In the genomic region with DNA sequence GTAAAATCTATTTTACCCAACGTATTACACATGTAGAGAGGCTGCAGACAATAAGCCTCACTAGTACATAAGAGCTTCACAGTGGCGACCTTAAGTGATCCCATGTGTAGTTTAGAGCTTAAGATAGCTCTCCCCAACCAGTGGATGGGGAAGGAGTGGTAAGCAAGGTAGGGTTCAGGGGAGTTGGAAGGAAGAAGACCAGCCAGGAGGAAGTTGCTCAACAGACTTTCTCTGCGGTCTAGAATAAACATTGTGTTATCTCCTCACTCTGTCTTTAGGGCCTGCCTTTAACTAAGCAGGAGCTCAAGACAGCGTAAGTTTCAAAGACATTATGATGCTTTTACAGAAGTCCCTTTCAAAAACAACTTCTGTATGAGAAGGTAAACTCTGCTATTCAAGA, we compare ENCODE assay signal across 14 cellular contexts. TPM values are rescaled to one million over a fixed set of nuclear protein-coding genes. Genes with fewer than 3 reads are reported as not detected.
DNase-seq lines count a peak whose midpoint lies in the region; ATAC-seq and TF ChIP-seq lines count a peak whose summit lies in the region.
"Had no signal": no experiment of that assay in that cellular context is flagged by ENCODE, and none has a peak within 500 bp of the region (broad histone marks: within the 10 kb centered on the region; RNA-seq: fewer than 3 reads in every experiment).

No MANE protein-coding gene starts in this region.

- H3K9me2 ChIP-seq in GM23248 (ENCODE audit: insufficient read depth) (no peaks in the 10 kb centered on the region), OCI-LY7 (ENCODE audit: insufficient read depth, low read length) (no peaks in the 10 kb centered on the region)

- H3K36me3 ChIP-seq in GM23248 (ENCODE audit: low read depth) (no peaks in the 10 kb centered on the region), OCI-LY7 (ENCODE audit: insufficient read depth, low read length) (no peaks in the 10 kb centered on the region), sigmoid colon (no peaks in the 10 kb centered on the region)

- H3F3A ChIP-seq in GM23248 (ENCODE audit: insufficient read depth), result peaks cover under 1% of the 10 kb centered on the region

- peaks cover 34% of the 10 kb centered on the region for H3K27me3 Mint-ChIP-seq in central memory CD8-positive, alpha-beta T cell
- H3K27me3 Mint-ChIP-seq in natural killer cell treated with Interleukin-12 subunit alpha and Interleukin-12 subunit beta and Interleukin-15 and Interleukin-18, amount 100 ng/mL, for 72 hours, result peaks cover 17 to 38% of the 10 kb centered on the region in 2 donors
- H3K27me3 Mint-ChIP-seq in glutamatergic neuron (ENCODE audit: unreplicated experiment), result no peaks in the 10 kb centered on the region

- intact Hi-C loops in OCI-LY7 (cut with micrococcal nuclease; ENCODE audit: unreplicated experiment) (loop anchor here (5.0 kb wide), 3 partner anchors 172 to 673 kb away; a partner anchor contains a TSS), sigmoid colon (cut with DNase I) (loop anchor here (5.0 kb wide), 1 partner anchor 472 kb away; no protein-coding TSS in a partner anchor)

- H3K4me2 ChIP-seq in GM23248 (ENCODE audit: unreplicated experiment) (no peak overlapping the region), OCI-LY7 (ENCODE audit: low read length) (no peak overlapping the region)

- no peaks in the 10 kb centered on the region for H3K36me3 Mint-ChIP-seq in central memory CD8-positive, alpha-beta T cell (ENCODE audit: insufficient read depth)
- H3K36me3 Mint-ChIP-seq in natural killer cell treated with Interleukin-12 subunit alpha and Interleukin-12 subunit beta and Interleukin-15 and Interleukin-18, amount 100 ng/mL, for 72 hours, result no peaks in the 10 kb centered on the region
- no peaks in the 10 kb centered on the region for H3K36me3 Mint-ChIP-seq in glutamatergic neuron (ENCODE audit: unreplicated experiment)

- no peak overlapping the region for H3K9ac ChIP-seq in GM23248

- CTCF ChIA-PET in OCI-LY7 (lab: Charles Lee; ENCODE audit: unreplicated experiment), result interaction anchor here (1.1 kb wide), 1 partner anchor 666 kb away, joined by 4 read pairs; no protein-coding TSS in a partner anchor

- H3K4me1 ChIP-seq in GM23248 (ENCODE audit: insufficient read depth) (peaks cover 2% of the 10 kb centered on the region), OCI-LY7 (ENCODE audit: insufficient read depth, low read length, poor library complexity, severe bottlenecking) (no peaks in the 10 kb centered on the region), sigmoid colon (peaks cover 0 to 9% (median 0%) of the 10 kb centered on the region in 4 donors)
- H3K4me1 ChIP-seq: psoas muscle had no signal

- H3K4me3 ChIP-seq in GM23248, result no peak overlapping the region
- H3K4me3 ChIP-seq in OCI-LY7 (ENCODE audit: low read depth, low read length, poor library complexity, severe bottlenecking), result no peak overlapping the region
- no peak overlapping the region for H3K4me3 ChIP-seq in sigmoid colon

- H3K9me3 ChIP-seq in GM23248 (ENCODE audit: low read depth), result no peaks in the 10 kb centered on the region
- H3K9me3 ChIP-seq in OCI-LY7 (ENCODE audit: low read length), result no peaks in the 10 kb centered on the region
- H3K9me3 ChIP-seq in sigmoid colon, result no peaks in the 10 kb centered on the region
- H3K9me3 ChIP-seq: psoas muscle had no signal

- H4K20me1 ChIP-seq in GM23248 (ENCODE audit: insufficient read depth), result no peaks in the 10 kb centered on the region
- no peaks in the 10 kb centered on the region for H4K20me1 ChIP-seq in OCI-LY7 (ENCODE audit: insufficient read depth, low read length)

- TF ChIP-seq EP300 in sigmoid colon (IDR thresholded peaks at IDR 0.05), result no peak

- no peak overlapping the region for H3K4me3 Mint-ChIP-seq in central memory CD8-positive, alpha-beta T cell
- peak overlapping the region; percentile 35 for H3K4me3 Mint-ChIP-seq in natural killer cell treated with Interleukin-12 subunit alpha and Interleukin-12 subunit beta and Interleukin-15 and Interleukin-18, amount 100 ng/mL, for 72 hours
- H3K4me3 Mint-ChIP-seq in glutamatergic neuron (ENCODE audit: unreplicated experiment), result no peak overlapping the region
- H3K4me3 Mint-ChIP-seq: stimulated activated naive CD8-positive, alpha-beta T cell treated with anti-CD3 and anti-CD28 coated beads, Interleukin-15, amount 100 ng/mL, for 72 hours had no signal

- 34 to 37% methylated on average over 4 of the region's 4 CpGs for WGBS in GM23248 (ENCODE audit: low coverage in 1 of 2, low lambda C conversion rate in 2 of 2, missing lambda C conversion rate in 2 of 2), 2 experiments
- WGBS in sigmoid colon, 2 donors, result 30 to 35% methylated on average over 4 of the region's 4 CpGs

- peaks cover 7% of the 10 kb centered on the region for H3K4me1 Mint-ChIP-seq in central memory CD8-positive, alpha-beta T cell
- H3K4me1 Mint-ChIP-seq in natural killer cell treated with Interleukin-12 subunit alpha and Interleukin-12 subunit beta and Interleukin-15 and Interleukin-18, amount 100 ng/mL, for 72 hours (ENCODE audit: low read depth in 2 of 2), result peaks cover 12 to 19% of the 10 kb centered on the region in 2 donors
- H3K4me1 Mint-ChIP-seq in glutamatergic neuron (ENCODE audit: low read depth, unreplicated experiment), result no peaks in the 10 kb centered on the region

- H3K27me3 ChIP-seq in GM23248 (replicated peaks; ENCODE audit: insufficient read depth) (no peaks in the 10 kb centered on the region), sigmoid colon (no peaks in the 10 kb centered on the region)

- POLR2A ChIA-PET in OCI-LY7 (lab: Charles Lee), result interaction anchor here (0.5 to 1.1 kb wide), 5 partner anchors 11 to 1420 kb away, joined by 3 read pairs; no protein-coding TSS in a partner anchor

- H3K9me3 Mint-ChIP-seq in central memory CD8-positive, alpha-beta T cell, result no peaks in the 10 kb centered on the region
- no peaks in the 10 kb centered on the region for H3K9me3 Mint-ChIP-seq in natural killer cell treated with Interleukin-12 subunit alpha and Interleukin-12 subunit beta and Interleukin-15 and Interleukin-18, amount 100 ng/mL, for 72 hours
- no peaks in the 10 kb centered on the region for H3K9me3 Mint-ChIP-seq in glutamatergic neuron (ENCODE audit: unreplicated experiment)
- H3K9me3 Mint-ChIP-seq: H9; stimulated activated naive CD8-positive, alpha-beta T cell treated with anti-CD3 and anti-CD28 coated beads, Interleukin-15, amount 100 ng/mL, for 72 hours had no signal

- H3K79me2 ChIP-seq in GM23248 (ENCODE audit: insufficient read depth), result no peaks in the 10 kb centered on the region
- no peaks in the 10 kb centered on the region for H3K79me2 ChIP-seq in OCI-LY7 (ENCODE audit: insufficient read depth, low read depth, low read length)

- BruUV-seq in OCI-LY7 (replicated peaks; lab: Mats Ljungman, UMichigan), result no TSS peak

- in situ Hi-C loops in GM23248 (cut with MboI), result loop anchor here (10.0 to 25.0 kb wide), 4 partner anchors 115 to 512 kb away; no protein-coding TSS in a partner anchor

- H2AFZ ChIP-seq in GM23248 (peak overlapping the region; percentile 80; the same call in 1 of the 2 replicates), OCI-LY7 (ENCODE audit: low read length) (peak overlapping the region; percentile 36; the same call in 1 of the 2 replicates)

- ATAC-seq in central memory CD8-positive, alpha-beta T cell (replicated peaks; ENCODE audit: extremely low read depth, poor library complexity, severe bottlenecking), result peak; percentile 35
- ATAC-seq in natural killer cell treated with Interleukin-12 subunit alpha and Interleukin-12 subunit beta and Interleukin-15 and Interleukin-18, amount 100 ng/mL, for 72 hours, result peak; percentile 53 to 76
- ATAC-seq in GM21423 (IDR thresholded peaks at IDR 0.05; ENCODE audit: unreplicated experiment), result no peak
- ATAC-seq in HG03280 (IDR thresholded peaks at IDR 0.05; ENCODE audit: unreplicated experiment), result no peak

- DNase-seq in GM23248 (no peak), OCI-LY7 (ENCODE audit: low spot score) (no peak), glutamatergic neuron (no peak), sigmoid colon (no peak)
- no peak for DNase-seq in central memory CD8-positive, alpha-beta T cell (ENCODE audit: low spot score in 2 of 2)
- no peak for DNase-seq in natural killer cell treated with Interleukin-12 subunit alpha and Interleukin-12 subunit beta and Interleukin-15 and Interleukin-18, amount 100 ng/mL, for 72 hours (ENCODE audit: low spot score)
- DNase-seq: psoas muscle had no signal

- no peak overlapping the region for H3K27ac Mint-ChIP-seq in central memory CD8-positive, alpha-beta T cell (ENCODE audit: low read depth)
- H3K27ac Mint-ChIP-seq in natural killer cell treated with Interleukin-12 subunit alpha and Interleukin-12 subunit beta and Interleukin-15 and Interleukin-18, amount 100 ng/mL, for 72 hours, result peak overlapping the region in 1 of 2 donors; percentile 56
- no peak overlapping the region for H3K27ac Mint-ChIP-seq in glutamatergic neuron (ENCODE audit: unreplicated experiment)
- H3K27ac Mint-ChIP-seq: H9; stimulated activated naive CD8-positive, alpha-beta T cell treated with anti-CD3 and anti-CD28 coated beads, Interleukin-15, amount 100 ng/mL, for 72 hours had no signal

- TF ChIP-seq CTCF in OCI-LY7 (conservative IDR thresholded peaks at IDR 0.05; ENCODE audit: low read length), result no peak
- no peak for TF ChIP-seq CTCF in glutamatergic neuron (IDR thresholded peaks at IDR 0.05; ENCODE audit: partially characterized antibody, unreplicated experiment)
- no peak for TF ChIP-seq CTCF in sigmoid colon (IDR thresholded peaks at IDR 0.05)

- H3K27ac ChIP-seq in GM23248, result no peak overlapping the region
- no peak overlapping the region for H3K27ac ChIP-seq in OCI-LY7 (ENCODE audit: low read depth, low read length, poor library complexity, severe bottlenecking)
- peak overlapping the region in 1 of 4 donors; percentile 30 for H3K27ac ChIP-seq in sigmoid colon
- H3K27ac ChIP-seq: coronary artery, psoas muscle had no signal

- TF ChIP-seq POLR2A in sigmoid colon (IDR thresholded peaks at IDR 0.05), result no peak

RNA-seq across cellular contexts. Expression of a gene that starts 16.8 kb away (rescaled TPM):
- not detected in 2 replicates for total RNA-seq in GM23248 (2014; rRNA removed; shearing (Covaris generic))
- not detected in 2 replicates for polyA plus RNA-seq in GM23248 (2016; fragmentation: Nextera tagmentation; extraction: Ambion mirVana)
- total RNA-seq in OCI-LY7 (2014; rRNA removed; shearing (Covaris generic)), result not detected in 2 replicates
- not detected in 2 replicates for total RNA-seq in OCI-LY7 (2022)
- total RNA-seq in natural killer cell treated with Interleukin-12 subunit alpha and Interleukin-12 subunit beta and Interleukin-15 and Interleukin-18, amount 100 ng/mL, for 72 hours, result not detected
- total RNA-seq in glutamatergic neuron (ENCODE audit: unreplicated experiment), result not detected
- not detected for total RNA-seq in sigmoid colon
- polyA plus RNA-seq in sigmoid colon, result not detected
- total RNA-seq: Calu3, H9, liver, psoas muscle had no signal
- polyA plus RNA-seq: psoas muscle had no signal

RNA-seq across cellular contexts. Expression of a gene that starts 50.3 kb away (rescaled TPM):
- total RNA-seq in GM23248 (2014; rRNA removed; shearing (Covaris generic)), result not detected in 2 replicates
- polyA plus RNA-seq in GM23248 (2016; fragmentation: Nextera tagmentation; extraction: Ambion mirVana), result not detected in 2 replicates
- total RNA-seq in OCI-LY7 (2014; rRNA removed; shearing (Covaris generic)), result 0.09 TPM in 1 of 2 replicates, not detected in the other
- total RNA-seq in OCI-LY7 (2022), result not detected in 2 replicates
- total RNA-seq in natural killer cell treated with Interleukin-12 subunit alpha and Interleukin-12 subunit beta and Interleukin-15 and Interleukin-18, amount 100 ng/mL, for 72 hours, result not detected
- not detected for total RNA-seq in glutamatergic neuron (ENCODE audit: unreplicated experiment)
- total RNA-seq in sigmoid colon, result not detected
- polyA plus RNA-seq in sigmoid colon, result not detected
- total RNA-seq: Calu3, H9, liver, psoas muscle had no signal
- polyA plus RNA-seq: liver, psoas muscle had no signal

Comparison
In these comparisons a context has a peak if more than half of its experiments do, and no peak if none do; other contexts are left out.
1. ATAC-seq: peak in central memory CD8-positive, alpha-beta T cell (single experiment) and natural killer cell treated with Interleukin-12 subunit alpha and Interleukin-12 subunit beta and Interleukin-15 and Interleukin-18, amount 100 ng/mL, for 72 hours (2 of 2); none in GM21423 (single experiment) and HG03280 (single experiment).